ENCODE assay signal across 23 cellular contexts in the genomic region with DNA sequence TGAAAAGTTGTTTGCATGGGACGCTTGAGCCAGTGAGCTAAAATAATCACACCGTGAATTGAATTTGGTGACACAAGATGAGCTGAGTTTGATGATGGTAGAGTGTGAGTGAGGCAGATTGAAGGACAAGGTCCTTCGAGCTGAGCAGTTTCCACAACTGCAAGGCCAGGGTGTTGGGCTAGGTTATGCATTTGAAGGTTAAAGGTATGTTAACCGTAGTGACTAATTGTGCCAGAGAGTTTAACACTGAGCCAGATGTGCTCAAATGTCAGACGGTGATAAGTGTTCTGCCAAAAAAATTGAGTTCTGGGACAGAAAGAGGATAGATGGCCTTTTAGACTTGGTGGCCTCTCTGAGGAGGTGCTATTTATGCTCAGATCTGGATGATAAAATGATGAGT.
"Had no signal": no experiment of that assay in that cellular context is flagged by ENCODE, and none has a peak within 500 bp of the region (broad histone marks: within the 10 kb centered on the region; RNA-seq: fewer than 3 reads in every experiment).

No MANE protein-coding gene starts in this region.

- H3K4me3 Mint-ChIP-seq: activated naive CD4-positive, alpha-beta T cell treated with anti-CD3 and anti-CD28 coated beads for 36 hours; activated naive CD8-positive, alpha-beta T cell treated with anti-CD3 and anti-CD28 coated beads, Interleukin-2, amount 10 ng/mL, durations not matched to agents 7 days and 5 days; activated T-helper 17 cell treated with anti-CD3 and anti-CD28 coated beads, Interleukin-2, amount 50 U/mL, for 72 hours; T-helper 1 cell treated with Interleukin-12 subunit alpha and Interleukin-12 subunit beta and Interleukin-4 antibody, amounts not matched to agents 30 μg/mL and 1 μg/mL, for 36 hours; WTC11 had no signal

- H3K9me3 ChIP-seq: Peyer's patch had no signal

- H3K4me1 ChIP-seq: Peyer's patch had no signal

- H3K27me3 Mint-ChIP-seq: activated naive CD8-positive, alpha-beta T cell treated with anti-CD3 and anti-CD28 coated beads, Interleukin-2, amount 10 ng/mL, durations not matched to agents 7 days and 5 days; activated T-helper 17 cell treated with anti-CD3 and anti-CD28 coated beads, Interleukin-2, amount 50 U/mL, for 72 hours had no signal

- H3K27ac ChIP-seq: Peyer's patch, RWPE1 had no signal

- H3K27me3 ChIP-seq: Peyer's patch had no signal

- DNase-seq: activated CD4-positive, alpha-beta T cell treated with anti-CD3 and anti-CD28 coated beads for 48 hours; activated CD4-positive, alpha-beta T cell treated with anti-CD3 and anti-CD28 coated beads, Interleukin-2, amount 50 U/mL, for 48 hours; activated CD4-positive, CD25-positive, alpha-beta regulatory T cell treated with anti-CD3 and anti-CD28 coated beads, Interleukin-2, amount 50 U/mL, for 72 hours; activated gamma-delta T cell; activated naive CD4-positive, alpha-beta T cell treated with anti-CD3 and anti-CD28 coated beads for 36 hours; activated naive CD8-positive, alpha-beta T cell treated with anti-CD3 and anti-CD28 coated beads, Interleukin-2, amount 10 ng/mL, durations not matched to agents 7 days and 5 days; activated T-cell treated with anti-CD3 and anti-CD28 coated beads for 4 hours; activated T-cell treated with anti-CD3 and anti-CD28 coated beads, Interleukin-2, amount 50 U/mL, for 48 hours; aorta; IMR-90; KG1; NCI-H1048; NCI-H146; NCI-H187 treated with DMSO at 0.1 percent for 48 hours; NCI-H2081 treated with DMSO at 0.1 percent for 48 hours; NCI-H446; NCI-H524; Peyer's patch; SHP77 treated with DMSO at 0.1 percent for 48 hours had no signal

- H3K4me3 ChIP-seq: Peyer's patch had no signal

- ATAC-seq: activated T-helper 17 cell treated with anti-CD3 and anti-CD28 coated beads, Interleukin-2, amount 50 U/mL, for 72 hours; WTC11 had no signal

- H3K36me3 ChIP-seq: Peyer's patch had no signal

- H3K36me3 Mint-ChIP-seq: WTC11 had no signal

- H3K9me3 Mint-ChIP-seq: activated naive CD4-positive, alpha-beta T cell treated with anti-CD3 and anti-CD28 coated beads for 36 hours; activated naive CD8-positive, alpha-beta T cell treated with anti-CD3 and anti-CD28 coated beads, Interleukin-2, amount 10 ng/mL, durations not matched to agents 7 days and 5 days; activated T-helper 17 cell treated with anti-CD3 and anti-CD28 coated beads, Interleukin-2, amount 50 U/mL, for 72 hours; T-helper 1 cell treated with Interleukin-12 subunit alpha and Interleukin-12 subunit beta and Interleukin-4 antibody, amounts not matched to agents 30 μg/mL and 1 μg/mL, for 36 hours; WTC11 had no signal

- H3K27ac Mint-ChIP-seq: activated naive CD4-positive, alpha-beta T cell treated with anti-CD3 and anti-CD28 coated beads for 36 hours; activated naive CD8-positive, alpha-beta T cell treated with anti-CD3 and anti-CD28 coated beads, Interleukin-2, amount 10 ng/mL, durations not matched to agents 7 days and 5 days; activated T-helper 17 cell treated with anti-CD3 and anti-CD28 coated beads, Interleukin-2, amount 50 U/mL, for 72 hours; T-helper 1 cell treated with Interleukin-12 subunit alpha and Interleukin-12 subunit beta and Interleukin-4 antibody, amounts not matched to agents 30 μg/mL and 1 μg/mL, for 36 hours; WTC11 had no signal
